Comparison of ENCODE assay signal across 16 cellular contexts in genomic region chr3:107285197-107285596, GRCh38.
A peak's percentile ranks its signal among the peaks of the same experiment; 100 is the strongest.
DNase-seq lines count a peak whose midpoint lies in the region; ATAC-seq and TF ChIP-seq lines count a peak whose summit lies in the region.
"Had no signal": no experiment of that assay in that cellular context is flagged by ENCODE, and none has a peak within 500 bp of the region (broad histone marks: within the 10 kb centered on the region; RNA-seq: fewer than 3 reads in every experiment).

No MANE protein-coding gene starts in this region.

- 83 to 91% (median 87%) methylated on average over 2 of the region's 2 CpGs for WGBS in psoas muscle, 3 donors
- 81 to 88% methylated on average over 2 of the region's 2 CpGs for WGBS in testis, 2 donors

- in situ Hi-C loops in brain microvascular endothelial cell (cut with HindIII; ENCODE audit: low pct_ligation_motif_present, low sequenced_read_pairs) = no loop called here

- H3K9me3 ChIP-seq in HUES6 (ENCODE audit: control insufficient read depth, insufficient read depth, low read depth, low read length) (peaks cover 5% of the 10 kb centered on the region; the same call in 1 of the 2 replicates), psoas muscle (no peaks in the 10 kb centered on the region), testis (no peaks in the 10 kb centered on the region)

- H3K9ac ChIP-seq in HUES6 (ENCODE audit: low read length) = peak overlapping the region; percentile 53

- H3K27ac ChIP-seq in HUES6 (ENCODE audit: low read depth, low read length) (peak overlapping the region; percentile 79; the same call in 1 of the 2 replicates), brain microvascular endothelial cell (peak overlapping the region; percentile 67), substantia nigra (ENCODE audit: low read depth, low read length, poor library complexity, severe bottlenecking) (no peak overlapping the region), psoas muscle (no peak overlapping the region), testis (peak overlapping the region in 1 of 2 donors; percentile 21)
- H3K27ac ChIP-seq: left lung had no signal

- intact Hi-C loops in psoas muscle (cut with DNase I) (no loop called here), testis (cut with DNase I; ENCODE audit: low total_unique reads) (no loop called here)

- peak; percentile 23 for DNase-seq in AG20443 (ENCODE audit: low spot score)
- DNase-seq in brain microvascular endothelial cell = peak; percentile 72
- peak; percentile 90 for DNase-seq in iPS DF 4.7 (ENCODE audit: extremely low read depth, low spot score)
- no peak for DNase-seq in substantia nigra (lab: John Stamatoyannopoulos, UW)
- no peak for DNase-seq in cortex of kidney (lab: John Stamatoyannopoulos, UW)
- no peak for DNase-seq in psoas muscle
- no peak for DNase-seq in testis
- DNase-seq: activated CD8-positive, alpha-beta T cell treated with anti-CD3 and anti-CD28 coated beads for 36 hours; CD4-positive, alpha-beta T cell; effector memory CD4-positive, alpha-beta T cell; left lung; natural killer cell; NCI-H2171 treated with DMSO at 0.1 percent for 48 hours; retina; stimulated activated CD4-positive, alpha-beta T cell treated with anti-CD3 and anti-CD28 coated beads, Interleukin-4, amount 100 ng/mL, for 1 hour had no signal

- no peak for ATAC-seq in psoas muscle
- ATAC-seq: activated CD8-positive, alpha-beta T cell treated with anti-CD3 and anti-CD28 coated beads for 36 hours; natural killer cell had no signal

- H3K4me1 ChIP-seq in HUES6 (ENCODE audit: control insufficient read depth, insufficient read depth, low read length) (peaks cover 36% of the 10 kb centered on the region), psoas muscle (peaks cover 8% of the 10 kb centered on the region), testis (peaks cover 9% of the 10 kb centered on the region)
- H3K4me1 ChIP-seq: left lung had no signal

- H3K36me3 ChIP-seq in HUES6 (ENCODE audit: control insufficient read depth, insufficient read depth, low read length) (no peaks in the 10 kb centered on the region), brain microvascular endothelial cell (replicated peaks) (no peaks in the 10 kb centered on the region), psoas muscle (ENCODE audit: insufficient read depth in 1 of 2, low read depth in 1 of 2) (no peaks in the 10 kb centered on the region), testis (ENCODE audit: low read depth, missing control alignments) (no peaks in the 10 kb centered on the region)
- H3K36me3 ChIP-seq: left lung had no signal

- H3K27me3 ChIP-seq in HUES6 (ENCODE audit: control insufficient read depth, insufficient read depth, low read length) (no peaks in the 10 kb centered on the region), brain microvascular endothelial cell (replicated peaks) (no peaks in the 10 kb centered on the region), psoas muscle (ENCODE audit: insufficient read depth in 3 of 3, low read length in 2 of 3) (no peaks in the 10 kb centered on the region), testis (no peaks in the 10 kb centered on the region)
- H3K27me3 ChIP-seq: left lung had no signal

- TF ChIP-seq CTCF in brain microvascular endothelial cell (IDR thresholded peaks at IDR 0.05; ENCODE audit: low read depth, low read length, missing control alignments) = no peak
- TF ChIP-seq CTCF in psoas muscle (IDR thresholded peaks at IDR 0.05) = no peak
- no peak for TF ChIP-seq CTCF in testis (IDR thresholded peaks at IDR 0.05)

- TF ChIP-seq POLR2A in testis (IDR thresholded peaks at IDR 0.05) = no peak

- H3K4me3 ChIP-seq in HUES6 (ENCODE audit: low read depth, low read length) (peak overlapping the region; percentile 11; the same call in 1 of the 2 replicates), brain microvascular endothelial cell (ENCODE audit: low read depth, low read length) (no peak overlapping the region), psoas muscle (no peak overlapping the region), testis (no peak overlapping the region)
- H3K4me3 ChIP-seq: left lung had no signal

Comparison
In these comparisons a context has a peak if more than half of its experiments do, and no peak if none do; other contexts are left out.
1. DNase-seq: peak in AG20443 (single experiment), brain microvascular endothelial cell (single experiment) and iPS DF 4.7 (single experiment); none in substantia nigra (0 of 49), cortex of kidney (single experiment), psoas muscle (0 of 2) and testis (single experiment).
2. H3K27ac ChIP-seq: peak in HUES6 (single experiment) and brain microvascular endothelial cell (single experiment); none in substantia nigra (single experiment) and psoas muscle (single experiment).